Comparison of ENCODE assay signal across 22 cellular contexts in the genomic region with DNA sequence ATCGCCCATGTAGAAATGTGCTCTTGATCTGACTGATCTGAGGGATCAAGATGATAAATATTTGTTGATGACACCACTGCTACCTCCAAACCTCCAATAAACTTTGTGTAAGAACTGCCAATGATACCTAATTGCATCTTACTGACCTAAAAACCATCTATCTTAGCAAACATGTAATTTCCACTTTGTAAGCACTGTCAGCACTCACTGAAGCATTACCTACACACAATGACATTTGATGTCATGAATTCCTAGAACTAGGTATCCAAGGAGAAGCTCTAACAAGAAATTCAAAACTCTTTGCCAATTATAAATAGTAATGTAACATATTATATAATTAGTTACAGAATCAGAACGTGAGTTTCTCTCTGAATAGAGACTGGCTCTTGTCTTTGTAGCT.
DNase-seq lines count a peak whose midpoint lies in the region; ATAC-seq, FAIRE-seq and TF ChIP-seq lines count a peak whose summit lies in the region.
"Had no signal": no experiment of that assay in that cellular context is flagged by ENCODE, and none has a peak within 500 bp of the region (broad histone marks: within the 10 kb centered on the region; RNA-seq: fewer than 3 reads in every experiment).

No MANE protein-coding gene starts in this region.

- no peak for FAIRE-seq in D721Med (lab: Jason Lieb, UNC)
- FAIRE-seq: A204.1, GM12892, GM18507 had no signal

- no peaks in the 10 kb centered on the region for H3K9me3 ChIP-seq in BE2C
- H3K9me3 ChIP-seq in HEK293 (ENCODE audit: control insufficient read depth, insufficient read depth, low read depth, low read length) = no peaks in the 10 kb centered on the region
- H3K9me3 ChIP-seq: Caco-2, HAP-1 had no signal

- DNase-seq in BE2C (no peak), NCI-H2227 treated with DMSO at 0.1 percent for 48 hours (lab: John Stamatoyannopoulos, UW) (peak; percentile 35), kidney tubule cell (ENCODE audit: low spot score) (peak; percentile 1), D721Med (ENCODE audit: insufficient read length, low spot score) (no peak), chondrocyte (ENCODE audit: low spot score) (no peak)
- DNase-seq: ACHN; Caco-2; CD4-positive, alpha-beta T cell; DMS153; DMS79; GDM1 had no signal

- CTCF ChIA-PET in HEK293 (lab: Yijun Ruan, JAX) = no interaction called here

- no peaks in the 10 kb centered on the region for H3K4me1 Mint-ChIP-seq in chondrocyte (ENCODE audit: low read depth)
- H3K4me1 Mint-ChIP-seq: IgD-negative memory B cell had no signal

- no peaks in the 10 kb centered on the region for H3K36me3 ChIP-seq in BE2C
- H3K36me3 ChIP-seq in HEK293 (ENCODE audit: control insufficient read depth in 2 of 2, insufficient read depth in 1 of 2, low read length in 2 of 2) = no peaks in the 10 kb centered on the region
- H3K36me3 ChIP-seq: HAP-1 had no signal

- H3K4me3 Mint-ChIP-seq in chondrocyte (ENCODE audit: unreplicated experiment) = no peak overlapping the region
- H3K4me3 Mint-ChIP-seq: CD4-positive, alpha-beta T cell; IgD-negative memory B cell had no signal

- no peaks in the 10 kb centered on the region for H3K9me3 Mint-ChIP-seq in chondrocyte (ENCODE audit: low read depth)
- H3K9me3 Mint-ChIP-seq: CD4-positive, alpha-beta T cell; IgD-negative memory B cell had no signal

- H3K4me1 ChIP-seq in BE2C = peaks cover 13% of the 10 kb centered on the region; the same call in 1 of the 2 replicates
- H3K4me1 ChIP-seq in HEK293 (ENCODE audit: control insufficient read depth, insufficient read depth, low read length) = no peaks in the 10 kb centered on the region
- H3K4me1 ChIP-seq: Caco-2, HAP-1 had no signal

- POLR2A ChIA-PET in HEK293 (lab: Yijun Ruan, JAX) = no interaction called here

- H3K27me3 ChIP-seq in BE2C = no peaks in the 10 kb centered on the region

- no peak overlapping the region for H3K27ac Mint-ChIP-seq in chondrocyte (ENCODE audit: unreplicated experiment)
- H3K27ac Mint-ChIP-seq: CD4-positive, alpha-beta T cell; IgD-negative memory B cell had no signal

- no peak overlapping the region for H3K27ac ChIP-seq in HEK293 (ENCODE audit: extremely low read depth, low read depth, low read length)
- H3K27ac ChIP-seq: C4-2B, HL-60, KMS-11 had no signal

- ATAC-seq in GM18870 (IDR thresholded peaks at IDR 0.05; ENCODE audit: unreplicated experiment) (no peak), HG03280 (IDR thresholded peaks at IDR 0.05; ENCODE audit: unreplicated experiment) (no peak)

- no peaks in the 10 kb centered on the region for H3K36me3 Mint-ChIP-seq in chondrocyte (ENCODE audit: low read depth)
- H3K36me3 Mint-ChIP-seq: IgD-negative memory B cell had no signal

- peaks cover 15% of the 10 kb centered on the region for H3K27me3 Mint-ChIP-seq in chondrocyte (ENCODE audit: low read depth)
- H3K27me3 Mint-ChIP-seq: CD4-positive, alpha-beta T cell; IgD-negative memory B cell had no signal

- H3K4me3 ChIP-seq in BE2C (ENCODE audit: low read depth, low read length) = peak overlapping the region; percentile 7; the same call in 1 of the 2 replicates
- H3K4me3 ChIP-seq in HEK293 (ENCODE audit: low read depth, low read length) = no peak overlapping the region
- H3K4me3 ChIP-seq: HAP-1 had no signal

- TF ChIP-seq CTCF in BE2C (IDR thresholded peaks at IDR 0.05; ENCODE audit: low read depth, low read length) = no peak
- no peak for TF ChIP-seq CTCF in HEK293 (tag by site-specific recombination; IDR thresholded peaks at IDR 0.05)
- no peak for TF ChIP-seq CTCF in D721Med (IDR thresholded peaks at IDR 0.05; ENCODE audit: insufficient read depth, missing control alignments)
- no peak for TF ChIP-seq CTCF in chondrocyte (IDR thresholded peaks at IDR 0.05)

TF ChIP-seq in HEK293, 187 proteins besides CTCF, POLR2A, EP300 and RAD21:
- TF ChIP-seq SP7 (tag by site-specific recombination; IDR thresholded peaks at IDR 0.05) (0 out of 2 replicates have a peak, but pooled peaks have one; percentile 13), ZNF658 (tag by site-specific recombination; IDR thresholded peaks at IDR 0.05) (no peak)

Comparison
In these comparisons a context has a peak if more than half of its experiments do, and no peak if none do; other contexts are left out.
1. DNase-seq: peak in NCI-H2227 treated with DMSO at 0.1 percent for 48 hours (single experiment) and kidney tubule cell (single experiment); none in BE2C (single experiment), D721Med (single experiment) and chondrocyte (single experiment).